In the genomic region with DNA sequence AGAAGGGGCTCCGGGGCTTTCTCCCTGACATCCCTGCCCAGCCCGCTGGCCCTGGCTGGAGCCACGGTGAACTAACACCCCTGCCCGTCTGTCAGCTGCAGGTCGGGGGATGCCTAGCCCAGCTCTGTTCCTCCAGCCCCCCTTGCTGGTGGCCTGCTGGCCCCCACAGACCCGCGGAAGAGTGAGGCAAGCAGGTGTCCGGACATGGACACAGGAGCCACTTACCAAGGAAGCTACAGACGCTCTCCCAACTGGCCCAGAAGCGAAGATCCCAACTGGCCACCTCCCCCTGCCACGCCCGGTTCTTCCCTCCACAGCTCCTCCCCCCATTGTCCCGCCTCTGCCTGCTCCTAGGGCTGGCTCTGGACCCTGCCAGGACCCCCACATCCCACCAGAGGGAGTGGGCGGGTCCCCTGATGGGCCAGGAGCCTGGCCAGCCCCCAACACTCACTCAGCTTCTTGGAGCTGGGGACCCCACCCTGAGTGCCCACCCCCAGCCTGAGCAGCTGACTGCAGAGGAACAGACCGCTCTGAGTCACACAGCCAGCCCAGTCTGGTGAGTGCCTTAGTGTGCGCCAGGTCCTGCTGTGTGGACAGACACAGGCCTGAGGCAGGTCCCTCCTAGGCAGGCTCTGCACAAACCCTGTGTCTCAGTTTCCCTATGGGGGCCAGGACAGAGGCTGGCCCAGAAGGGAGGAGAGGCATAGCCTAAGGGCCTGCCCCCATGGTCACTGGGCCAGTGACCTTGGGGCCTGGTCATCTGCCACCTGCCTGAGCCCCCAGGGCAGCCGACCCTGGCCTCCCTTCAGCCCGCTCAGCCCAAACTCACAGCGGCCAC, we compare ENCODE assay signal across 9 cellular contexts. TPM values are rescaled to one million over a fixed set of nuclear protein-coding genes. Genes with fewer than 3 reads are reported as not detected.
DNase-seq lines count a peak whose midpoint lies in the region; ATAC-seq and TF ChIP-seq lines count a peak whose summit lies in the region.
"Had no signal": no experiment of that assay in that cellular context is flagged by ENCODE, and none has a peak within 500 bp of the region (broad histone marks: within the 10 kb centered on the region; RNA-seq: fewer than 3 reads in every experiment).

No MANE protein-coding gene starts in this region.

- peak; percentile 92 for DNase-seq in ELR (ENCODE audit: low read depth)
- peak; percentile 83 to 91 for DNase-seq in foreskin fibroblast
- peak; percentile 68 for DNase-seq in renal cortical epithelial cell (ENCODE audit: low read depth)
- no peak for DNase-seq in NCI-H2171 (lab: John Stamatoyannopoulos, UW)
- no peak for DNase-seq in HT-29 (ENCODE audit: low spot score)
- DNase-seq in GM13977 (ENCODE audit: low spot score): no peak

- no peak for TF ChIP-seq CTCF in foreskin fibroblast (IDR thresholded peaks at IDR 0.05; ENCODE audit: low read depth, low read length)
- no peak for TF ChIP-seq CTCF in GM13977 (IDR thresholded peaks at IDR 0.05; ENCODE audit: extremely low read depth, insufficient read depth, missing control alignments)

- in situ Hi-C loops in GM13977 (cut with MboI; ENCODE audit: low pct_unique_long_range_greater_than_20kb, low sequenced_read_pairs, unreplicated experiment): no loop called here

- ATAC-seq in SK-N-SH treated with all-trans-retinoic acid at 6 μM for 48 hours (peak; percentile 58), HG02763 (IDR thresholded peaks at IDR 0.05; ENCODE audit: unreplicated experiment) (no peak)
- ATAC-seq: GM12878 had no signal

- H3K4me3 ChIP-seq in foreskin fibroblast (ENCODE audit: low read depth in 1 of 2, low read length in 2 of 2): peak overlapping the region; percentile 40 to 57
- H3K4me3 ChIP-seq: GM12878 had no signal

TF ChIP-seq in SK-N-SH treated with all-trans-retinoic acid at 6 μM for 48 hours, 23 proteins besides CTCF, POLR2A, EP300 and RAD21:
- TF ChIP-seq ARNTL (CRISPR knock-in tag; IDR thresholded peaks at IDR 0.05; ENCODE audit: borderline replicate concordance, low read depth): no peak
- TF ChIP-seq, protein P1, sequence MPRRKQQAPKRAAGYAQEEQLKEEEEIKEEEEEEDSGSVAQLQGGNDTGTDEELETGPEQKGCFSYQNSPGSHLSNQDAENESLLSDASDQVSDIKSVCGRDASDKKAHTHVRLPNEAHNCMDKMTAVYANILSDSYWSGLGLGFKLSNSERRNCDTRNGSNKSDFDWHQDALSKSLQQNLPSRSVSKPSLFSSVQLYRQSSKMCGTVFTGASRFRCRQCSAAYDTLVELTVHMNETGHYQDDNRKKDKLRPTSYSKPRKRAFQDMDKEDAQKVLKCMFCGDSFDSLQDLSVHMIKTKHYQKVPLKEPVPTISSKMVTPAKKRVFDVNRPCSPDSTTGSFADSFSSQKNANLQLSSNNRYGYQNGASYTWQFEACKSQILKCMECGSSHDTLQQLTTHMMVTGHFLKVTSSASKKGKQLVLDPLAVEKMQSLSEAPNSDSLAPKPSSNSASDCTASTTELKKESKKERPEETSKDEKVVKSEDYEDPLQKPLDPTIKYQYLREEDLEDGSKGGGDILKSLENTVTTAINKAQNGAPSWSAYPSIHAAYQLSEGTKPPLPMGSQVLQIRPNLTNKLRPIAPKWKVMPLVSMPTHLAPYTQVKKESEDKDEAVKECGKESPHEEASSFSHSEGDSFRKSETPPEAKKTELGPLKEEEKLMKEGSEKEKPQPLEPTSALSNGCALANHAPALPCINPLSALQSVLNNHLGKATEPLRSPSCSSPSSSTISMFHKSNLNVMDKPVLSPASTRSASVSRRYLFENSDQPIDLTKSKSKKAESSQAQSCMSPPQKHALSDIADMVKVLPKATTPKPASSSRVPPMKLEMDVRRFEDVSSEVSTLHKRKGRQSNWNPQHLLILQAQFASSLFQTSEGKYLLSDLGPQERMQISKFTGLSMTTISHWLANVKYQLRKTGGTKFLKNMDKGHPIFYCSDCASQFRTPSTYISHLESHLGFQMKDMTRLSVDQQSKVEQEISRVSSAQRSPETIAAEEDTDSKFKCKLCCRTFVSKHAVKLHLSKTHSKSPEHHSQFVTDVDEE (CRISPR knock-in tag; IDR thresholded peaks at IDR 0.05): no peak
- TF ChIP-seq, protein P2, sequence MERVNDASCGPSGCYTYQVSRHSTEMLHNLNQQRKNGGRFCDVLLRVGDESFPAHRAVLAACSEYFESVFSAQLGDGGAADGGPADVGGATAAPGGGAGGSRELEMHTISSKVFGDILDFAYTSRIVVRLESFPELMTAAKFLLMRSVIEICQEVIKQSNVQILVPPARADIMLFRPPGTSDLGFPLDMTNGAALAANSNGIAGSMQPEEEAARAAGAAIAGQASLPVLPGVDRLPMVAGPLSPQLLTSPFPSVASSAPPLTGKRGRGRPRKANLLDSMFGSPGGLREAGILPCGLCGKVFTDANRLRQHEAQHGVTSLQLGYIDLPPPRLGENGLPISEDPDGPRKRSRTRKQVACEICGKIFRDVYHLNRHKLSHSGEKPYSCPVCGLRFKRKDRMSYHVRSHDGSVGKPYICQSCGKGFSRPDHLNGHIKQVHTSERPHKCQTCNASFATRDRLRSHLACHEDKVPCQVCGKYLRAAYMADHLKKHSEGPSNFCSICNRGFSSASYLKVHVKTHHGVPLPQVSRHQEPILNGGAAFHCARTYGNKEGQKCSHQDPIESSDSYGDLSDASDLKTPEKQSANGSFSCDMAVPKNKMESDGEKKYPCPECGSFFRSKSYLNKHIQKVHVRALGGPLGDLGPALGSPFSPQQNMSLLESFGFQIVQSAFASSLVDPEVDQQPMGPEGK (CRISPR knock-in tag; IDR thresholded peaks at IDR 0.05; ENCODE audit: borderline replicate concordance): peak; percentile 45; the same call in 1 of the 2 replicates
- no peak for TF ChIP-seq BACH2 (CRISPR knock-in tag; IDR thresholded peaks at IDR 0.05; ENCODE audit: borderline replicate concordance)
- TF ChIP-seq, protein P3, sequence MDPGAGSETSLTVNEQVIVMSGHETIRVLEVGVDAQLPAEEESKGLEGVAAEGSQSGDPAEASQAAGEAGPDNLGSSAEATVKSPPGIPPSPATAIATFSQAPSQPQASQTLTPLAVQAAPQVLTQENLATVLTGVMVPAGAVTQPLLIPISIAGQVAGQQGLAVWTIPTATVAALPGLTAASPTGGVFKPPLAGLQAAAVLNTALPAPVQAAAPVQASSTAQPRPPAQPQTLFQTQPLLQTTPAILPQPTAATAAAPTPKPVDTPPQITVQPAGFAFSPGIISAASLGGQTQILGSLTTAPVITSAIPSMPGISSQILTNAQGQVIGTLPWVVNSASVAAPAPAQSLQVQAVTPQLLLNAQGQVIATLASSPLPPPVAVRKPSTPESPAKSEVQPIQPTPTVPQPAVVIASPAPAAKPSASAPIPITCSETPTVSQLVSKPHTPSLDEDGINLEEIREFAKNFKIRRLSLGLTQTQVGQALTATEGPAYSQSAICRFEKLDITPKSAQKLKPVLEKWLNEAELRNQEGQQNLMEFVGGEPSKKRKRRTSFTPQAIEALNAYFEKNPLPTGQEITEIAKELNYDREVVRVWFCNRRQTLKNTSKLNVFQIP (CRISPR knock-in tag; IDR thresholded peaks at IDR 0.05; ENCODE audit: borderline replicate concordance, low read depth): no peak
TF ChIP-seq in SK-N-SH treated with all-trans-retinoic acid at 6 μM for 48 hours: peak in this region for 1.

RNA-seq across cellular contexts. Expression of a gene that starts 7.7 kb away (rescaled TPM):
- total RNA-seq in renal cortical epithelial cell: 33.2 and 60.5 TPM in 2 replicates
- 1.5 and 1.6 TPM in 2 replicates for total RNA-seq in HT-29 (2014; rRNA removed; shearing (Covaris generic))

RNA-seq across cellular contexts. Expression of a gene that starts 15.1 kb away (rescaled TPM):
- 8.7 and 17.8 TPM in 2 replicates for total RNA-seq in renal cortical epithelial cell
- 9.8 and 11.6 TPM in 2 replicates for total RNA-seq in HT-29 (2014; rRNA removed; shearing (Covaris generic))

RNA-seq across cellular contexts. Expression of a gene that starts 45.8 kb away (rescaled TPM):
- total RNA-seq in renal cortical epithelial cell: 0.05 TPM in 1 of 2 replicates, not detected in the other
- not detected in 2 replicates for total RNA-seq in HT-29 (2014; rRNA removed; shearing (Covaris generic))

RNA-seq across cellular contexts. Expression of a gene that starts 50.4 kb away (rescaled TPM):
- total RNA-seq in renal cortical epithelial cell: 8.8 and 43.6 TPM in 2 replicates
- 45.4 and 45.7 TPM in 2 replicates for total RNA-seq in HT-29 (2014; rRNA removed; shearing (Covaris generic))

Comparison
In these comparisons a context has a peak if more than half of its experiments do, and no peak if none do; other contexts are left out.
1. DNase-seq: peak in ELR (single experiment), foreskin fibroblast (2 of 2) and renal cortical epithelial cell (single experiment); none in NCI-H2171 (single experiment), HT-29 (single experiment) and GM13977 (single experiment).
2. RNA of a gene that starts 7.7 kb away (total RNA-seq): 33.2 to 60.5 TPM in renal cortical epithelial cell; 1.5 to 1.6 TPM in HT-29; every median in the first group is over 10 times any median in the second.